In genomic region chr6:148345176-148345575, GRCh38 we compare ENCODE assay signal across 17 cellular contexts. TPM values are rescaled to one million over a fixed set of nuclear protein-coding genes. Genes with fewer than 3 reads are reported as not detected.
DNase-seq lines count a peak whose midpoint lies in the region; ATAC-seq and TF ChIP-seq lines count a peak whose summit lies in the region.
"Had no signal": no experiment of that assay in that cellular context is flagged by ENCODE, and none has a peak within 500 bp of the region (broad histone marks: within the 10 kb centered on the region; RNA-seq: fewer than 3 reads in every experiment).

No MANE protein-coding gene starts in this region.

- H3K27ac ChIP-seq in PC-9 (no peak overlapping the region), ectodermal cell (ENCODE audit: insufficient read depth, low read depth, low read length, poor library complexity, severe bottlenecking) (no peak overlapping the region), lower lobe of right lung (peak overlapping the region; percentile 95), thoracic aorta (peak overlapping the region; percentile 18 to 56)

- H3K27me3 ChIP-seq in PC-9 (ENCODE audit: insufficient read depth, low read depth) (no peaks in the 10 kb centered on the region), ectodermal cell (ENCODE audit: control insufficient read depth, insufficient read depth, low read length, poor library complexity, severe bottlenecking) (no peaks in the 10 kb centered on the region), lower lobe of right lung (ENCODE audit: low read depth) (no peaks in the 10 kb centered on the region), thoracic aorta (replicated peaks; ENCODE audit: insufficient read depth) (no peaks in the 10 kb centered on the region)

- peak; percentile 21 to 63 for ATAC-seq in lower lobe of right lung
- no peak for ATAC-seq in thoracic aorta (ENCODE audit: insufficient number of reproducible peaks, low FRiP score, low read depth)
- ATAC-seq in activated CD8-positive, alpha-beta T cell treated with anti-CD3 and anti-CD28 coated beads, Interleukin-2, amount 10 ng/mL, durations not matched to agents 7 days and 5 days, result no peak
- ATAC-seq: activated naive CD8-positive, alpha-beta T cell treated with anti-CD3 and anti-CD28 coated beads, Interleukin-2, amount 50 U/mL, for 24 hours had no signal

- H3K27ac Mint-ChIP-seq in activated CD8-positive, alpha-beta T cell treated with anti-CD3 and anti-CD28 coated beads, Interleukin-2, amount 10 ng/mL, durations not matched to agents 7 days and 5 days, result no peak overlapping the region
- H3K27ac Mint-ChIP-seq: activated B cell treated with CpG ODN at 0.5 μM for 24 hours; activated naive CD8-positive, alpha-beta T cell treated with anti-CD3 and anti-CD28 coated beads, Interleukin-2, amount 50 U/mL, for 24 hours; CD4-positive, alpha-beta memory T cell; IgD-negative memory B cell; stimulated activated naive CD8-positive, alpha-beta T cell treated with anti-CD3 and anti-CD28 coated beads, Interleukin-15, Interleukin-2, amounts not matched to agents 100 ng/mL and 50 ng/mL, for 24 hours had no signal

- no TSS peak for BruUV-seq in PC-9 (replicated peaks; lab: Mats Ljungman, UMichigan)

- H3K9me3 ChIP-seq in PC-9 (ENCODE audit: insufficient read depth, low read depth) (no peaks in the 10 kb centered on the region), ectodermal cell (ENCODE audit: control insufficient read depth, low read length) (no peaks in the 10 kb centered on the region), lower lobe of right lung (no peaks in the 10 kb centered on the region), thoracic aorta (no peaks in the 10 kb centered on the region)

- no peaks in the 10 kb centered on the region; the same call in 1 of the 2 replicates for H3K9me2 ChIP-seq in PC-9 (ENCODE audit: insufficient read depth)

- H3K36me3 ChIP-seq in PC-9 (ENCODE audit: low read depth) (peaks cover 13% of the 10 kb centered on the region; the same call in 1 of the 2 replicates), ectodermal cell (ENCODE audit: control insufficient read depth, insufficient read depth, low read length) (no peaks in the 10 kb centered on the region), lower lobe of right lung (no peaks in the 10 kb centered on the region), thoracic aorta (no peaks in the 10 kb centered on the region)

- no peaks in the 10 kb centered on the region for H3K9me3 Mint-ChIP-seq in activated CD8-positive, alpha-beta T cell treated with anti-CD3 and anti-CD28 coated beads, Interleukin-2, amount 10 ng/mL, durations not matched to agents 7 days and 5 days (ENCODE audit: insufficient read depth)
- H3K9me3 Mint-ChIP-seq: activated B cell treated with CpG ODN at 0.5 μM for 24 hours; activated naive CD8-positive, alpha-beta T cell treated with anti-CD3 and anti-CD28 coated beads, Interleukin-2, amount 50 U/mL, for 24 hours; stimulated activated naive CD8-positive, alpha-beta T cell treated with anti-CD3 and anti-CD28 coated beads, Interleukin-15, Interleukin-2, amounts not matched to agents 100 ng/mL and 50 ng/mL, for 24 hours had no signal

- H3K4me3 Mint-ChIP-seq in activated CD8-positive, alpha-beta T cell treated with anti-CD3 and anti-CD28 coated beads, Interleukin-2, amount 10 ng/mL, durations not matched to agents 7 days and 5 days, result no peak overlapping the region
- H3K4me3 Mint-ChIP-seq: activated B cell treated with CpG ODN at 0.5 μM for 24 hours; activated naive CD8-positive, alpha-beta T cell treated with anti-CD3 and anti-CD28 coated beads, Interleukin-2, amount 50 U/mL, for 24 hours; CD4-positive, alpha-beta memory T cell; IgD-negative memory B cell; stimulated activated naive CD8-positive, alpha-beta T cell treated with anti-CD3 and anti-CD28 coated beads, Interleukin-15, Interleukin-2, amounts not matched to agents 100 ng/mL and 50 ng/mL, for 24 hours had no signal

- peaks cover 54% of the 10 kb centered on the region for H3K79me2 ChIP-seq in PC-9 (ENCODE audit: low read depth)

- WGBS in ectodermal cell, 2 experiments, result 47 to 48% methylated on average over 1 of the region's 1 CpG

- DNase-seq in PC-9 (no peak), lower lobe of right lung (no peak), thoracic aorta (ENCODE audit: low spot score) (no peak), NCI-H510A treated with DMSO at 0.1 percent for 48 hours (lab: John Stamatoyannopoulos, UW) (no peak), AG08396 (ENCODE audit: low spot score) (no peak)
- no peak for DNase-seq in activated CD8-positive, alpha-beta T cell treated with anti-CD3 and anti-CD28 coated beads, Interleukin-2, amount 10 ng/mL, durations not matched to agents 7 days and 5 days
- DNase-seq: activated B cell treated with CpG ODN at 0.5 μM for 24 hours; activated naive CD8-positive, alpha-beta T cell treated with anti-CD3 and anti-CD28 coated beads, Interleukin-2, amount 50 U/mL, for 24 hours; activated T-cell treated with anti-CD3 and anti-CD28 coated beads for 4 hours; CD4-positive, alpha-beta memory T cell; GDM1; NCI-H1694 treated with DMSO at 0.1 percent for 48 hours; NK-92 treated with Interleukin-12 subunit alpha and Interleukin-12 subunit beta, amount 100 ng/mL, for 24 hours; stimulated activated CD4-positive, alpha-beta T cell treated with anti-CD3 and anti-CD28 coated beads, Interleukin-4, amount 100 ng/mL, for 1 hour had no signal

- TF ChIP-seq CTCF in PC-9 (conservative IDR thresholded peaks at IDR 0.05) (no peak), lower lobe of right lung (IDR thresholded peaks at IDR 0.05) (no peak), thoracic aorta (IDR thresholded peaks at IDR 0.05) (no peak)

- POLR2A ChIA-PET in PC-9 (lab: Charles Lee; ENCODE audit: unreplicated experiment), result no interaction called here
- POLR2A ChIA-PET in activated CD8-positive, alpha-beta T cell treated with anti-CD3 and anti-CD28 coated beads, Interleukin-2, amount 10 ng/mL, durations not matched to agents 7 days and 5 days (lab: Charles Lee), result no interaction called here

- H3K27me3 Mint-ChIP-seq in activated CD8-positive, alpha-beta T cell treated with anti-CD3 and anti-CD28 coated beads, Interleukin-2, amount 10 ng/mL, durations not matched to agents 7 days and 5 days (ENCODE audit: low read depth), result peaks cover 32% of the 10 kb centered on the region

- no peaks in the 10 kb centered on the region for H3K36me3 Mint-ChIP-seq in activated CD8-positive, alpha-beta T cell treated with anti-CD3 and anti-CD28 coated beads, Interleukin-2, amount 10 ng/mL, durations not matched to agents 7 days and 5 days (ENCODE audit: low read depth)
- H3K36me3 Mint-ChIP-seq: CD4-positive, alpha-beta memory T cell had no signal

- no peaks in the 10 kb centered on the region; the same call in 1 of the 2 replicates for H3F3A ChIP-seq in PC-9 (ENCODE audit: insufficient read depth, low read depth)

- H2AFZ ChIP-seq in PC-9, result no peak overlapping the region

- H3K4me1 ChIP-seq in PC-9 (replicated peaks; ENCODE audit: insufficient read depth) (peaks cover 40% of the 10 kb centered on the region), ectodermal cell (ENCODE audit: control insufficient read depth, insufficient read depth, low read length) (peaks cover 49% of the 10 kb centered on the region), lower lobe of right lung (peaks cover 34% of the 10 kb centered on the region), thoracic aorta (ENCODE audit: control insufficient read depth in 1 of 2, low read depth in 2 of 2) (peaks cover 29 to 48% of the 10 kb centered on the region in 2 donors)

- CTCF ChIA-PET in PC-9 (lab: Charles Lee), result interaction anchor here (0.6 kb wide), 1 partner anchor 897 kb away, joined by 4 read pairs; no protein-coding TSS in a partner anchor
- CTCF ChIA-PET in activated CD8-positive, alpha-beta T cell treated with anti-CD3 and anti-CD28 coated beads, Interleukin-2, amount 10 ng/mL, durations not matched to agents 7 days and 5 days (lab: Charles Lee), result no interaction called here

- H3K4me1 Mint-ChIP-seq in activated CD8-positive, alpha-beta T cell treated with anti-CD3 and anti-CD28 coated beads, Interleukin-2, amount 10 ng/mL, durations not matched to agents 7 days and 5 days (ENCODE audit: low read depth), result peaks cover 9% of the 10 kb centered on the region

- intact Hi-C loops in PC-9 (cut with micrococcal nuclease; ENCODE audit: unreplicated experiment) (loop anchor here (10.0 kb wide), 1 partner anchor 60 kb away; no protein-coding TSS in a partner anchor), lower lobe of right lung (cut with DNase I) (no loop called here)

- no peaks in the 10 kb centered on the region for H4K20me1 ChIP-seq in PC-9 (ENCODE audit: insufficient read depth)

- H3K4me3 ChIP-seq in PC-9, result no peak overlapping the region
- peak overlapping the region; percentile 0 for H3K4me3 ChIP-seq in ectodermal cell (ENCODE audit: insufficient read depth, low read depth, low read length)
- no peak overlapping the region for H3K4me3 ChIP-seq in lower lobe of right lung
- peak overlapping the region; percentile 76 for H3K4me3 ChIP-seq in thoracic aorta

- peak overlapping the region; percentile 31; the same call in 1 of the 2 replicates for H3K4me2 ChIP-seq in PC-9

RNA-seq across cellular contexts. Expression of gene SASH1, which starts 2.5 kb away (rescaled TPM):
- total RNA-seq in PC-9 (2021), result 32.9 and 35.5 TPM in 2 replicates
- 29.9 TPM for polyA plus RNA-seq in ectodermal cell (2013, experiment 1 of 4)
- 30.6 TPM for polyA plus RNA-seq in ectodermal cell (2013, experiment 2 of 4)
- 23.1 TPM for polyA plus RNA-seq in ectodermal cell (2013, experiment 3 of 4)
- 22.9 TPM for polyA plus RNA-seq in ectodermal cell (2013, experiment 4 of 4)
- 103 TPM for total RNA-seq in lower lobe of right lung
- 10 to 100 TPM; 77.0 to 82.3 TPM for total RNA-seq in thoracic aorta
- not detected for total RNA-seq in activated CD8-positive, alpha-beta T cell treated with anti-CD3 and anti-CD28 coated beads, Interleukin-2, amount 10 ng/mL, durations not matched to agents 7 days and 5 days

Comparison
In these comparisons a context has a peak if more than half of its experiments do, and no peak if none do; other contexts are left out.
1. H3K27ac ChIP-seq: peak in lower lobe of right lung (single experiment) and thoracic aorta (2 of 2); none in PC-9 (single experiment) and ectodermal cell (single experiment).
2. H3K4me3 ChIP-seq: peak in ectodermal cell (single experiment) and thoracic aorta (single experiment); none in PC-9 (single experiment) and lower lobe of right lung (single experiment).
3. ATAC-seq: peak in lower lobe of right lung (2 of 2); none in thoracic aorta (single experiment) and activated CD8-positive, alpha-beta T cell treated with anti-CD3 and anti-CD28 coated beads, Interleukin-2, amount 10 ng/mL, durations not matched to agents 7 days and 5 days (single experiment).
4. RNA of gene SASH1, which starts 2.5 kb away (total RNA-seq): 103 TPM in lower lobe of right lung (single experiment), 77.0 to 82.3 TPM in thoracic aorta and 32.9 to 35.5 TPM in PC-9; not detected in activated CD8-positive, alpha-beta T cell treated with anti-CD3 and anti-CD28 coated beads, Interleukin-2, amount 10 ng/mL, durations not matched to agents 7 days and 5 days; every median in the first group is over 10 times any median in the second.